24 cellular contexts compared by ENCODE assay signal in genomic region chr2:216232721-216233120, GRCh38.
"Had no signal": no experiment of that assay in that cellular context is flagged by ENCODE, and none has a peak within 500 bp of the region (broad histone marks: within the 10 kb centered on the region; RNA-seq: fewer than 3 reads in every experiment).

No MANE protein-coding gene starts in this region.

- H3K36me3 ChIP-seq: colonic mucosa, esophagus squamous epithelium, gastrocnemius medialis, heart right ventricle, left lung, lower lobe of right lung had no signal

- H3K27ac Mint-ChIP-seq: dendritic cell treated with granulocyte-macrophage colony-stimulating factor and Interleukin-4, amounts not matched to agents 40 ng/mL and 50 ng/mL, for 4 days; effector memory CD8-positive, alpha-beta T cell; endodermal cell; mesothelial cell of epicardium had no signal

- H3K4me1 Mint-ChIP-seq: endodermal cell, mesothelial cell of epicardium had no signal

- H3K27ac ChIP-seq: colonic mucosa, epithelial cell of prostate, esophagus squamous epithelium, gastrocnemius medialis, heart right ventricle, left lung, lower lobe of right lung had no signal

- H3K27me3 ChIP-seq: colonic mucosa, esophagus squamous epithelium, gastrocnemius medialis, heart right ventricle, left lung had no signal

- ATAC-seq: effector memory CD8-positive, alpha-beta T cell; esophagus mucosa; gastrocnemius medialis; heart right ventricle; left cardiac atrium; left lung; left ventricle myocardium superior; lower lobe of right lung; mucosa of descending colon had no signal

- H3K4me1 ChIP-seq: colonic mucosa, esophagus squamous epithelium, gastrocnemius medialis, heart right ventricle, left lung, lower lobe of right lung had no signal

- H3K4me3 ChIP-seq: colonic mucosa, esophagus squamous epithelium, gastrocnemius medialis, heart right ventricle, left lung, lower lobe of right lung, mucosa of descending colon had no signal

- H3K9me3 ChIP-seq: colonic mucosa had no signal

- DNase-seq: colonic mucosa; cortex of kidney; effector CD8-positive, alpha-beta T cell; effector memory CD8-positive, alpha-beta T cell; endodermal cell; erythroblast; esophagus squamous epithelium; foreskin fibroblast; foreskin melanocyte; gastrocnemius medialis; glutamatergic neuron; head of caudate nucleus; heart right ventricle; hippocampal formation; left cardiac atrium; left lung; left ventricle myocardium superior; lower lobe of right lung; mesenchymal stem cell; mucosa of descending colon had no signal

- H3K4me3 Mint-ChIP-seq: dendritic cell treated with granulocyte-macrophage colony-stimulating factor and Interleukin-4, amounts not matched to agents 40 ng/mL and 50 ng/mL, for 4 days; effector memory CD8-positive, alpha-beta T cell; endodermal cell; mesothelial cell of epicardium had no signal
